ENCODE assay signal across 18 cellular contexts in genomic region chr4:38411092-38411491, GRCh38.
DNase-seq lines count a peak whose midpoint lies in the region; ATAC-seq and TF ChIP-seq lines count a peak whose summit lies in the region.
"Had no signal": no experiment of that assay in that cellular context is flagged by ENCODE, and none has a peak within 500 bp of the region (broad histone marks: within the 10 kb centered on the region; RNA-seq: fewer than 3 reads in every experiment).

No MANE protein-coding gene starts in this region.

- H3K27me3 ChIP-seq in psoas muscle (ENCODE audit: insufficient read depth in 3 of 3, low read length in 2 of 3) = no peaks in the 10 kb centered on the region
- H3K27me3 ChIP-seq: pancreas had no signal

- H3K36me3 ChIP-seq in psoas muscle (ENCODE audit: insufficient read depth in 1 of 2, low read depth in 1 of 2) = no peaks in the 10 kb centered on the region
- H3K36me3 ChIP-seq: left ventricle myocardium inferior, pancreas, thoracic aorta had no signal

- H3K27ac ChIP-seq in psoas muscle = no peak overlapping the region
- H3K27ac ChIP-seq: left ventricle myocardium inferior, pancreas, thoracic aorta had no signal

- ATAC-seq in GM19043 (IDR thresholded peaks at IDR 0.05; ENCODE audit: low read depth, unreplicated experiment) (peak; percentile 77), HG02981 (IDR thresholded peaks at IDR 0.05; ENCODE audit: unreplicated experiment) (peak; percentile 64), HG03045 (IDR thresholded peaks at IDR 0.05; ENCODE audit: unreplicated experiment) (no peak), psoas muscle (no peak)
- ATAC-seq: CD8-positive, alpha-beta T cell; pancreas had no signal

- no peaks in the 10 kb centered on the region for H3K9me3 ChIP-seq in psoas muscle
- H3K9me3 ChIP-seq: left ventricle myocardium inferior, pancreas, thoracic aorta had no signal

- intact Hi-C loops in psoas muscle (cut with DNase I) = no loop called here

- no peaks in the 10 kb centered on the region for H3K4me1 ChIP-seq in psoas muscle

- no peak overlapping the region for H3K4me3 ChIP-seq in epithelial cell of esophagus (ENCODE audit: low read length)
- H3K4me3 ChIP-seq in foreskin fibroblast (ENCODE audit: low read depth in 1 of 2, low read length in 2 of 2) = no peak overlapping the region
- H3K4me3 ChIP-seq in psoas muscle = no peak overlapping the region
- H3K4me3 ChIP-seq: left ventricle myocardium inferior, pancreas, thoracic aorta had no signal

- DNase-seq in GM13977 (ENCODE audit: low spot score) = peak; percentile 57
- DNase-seq in epithelial cell of esophagus (ENCODE audit: low read depth) = peak; percentile 22
- DNase-seq in foreskin fibroblast = no peak
- DNase-seq in UCSD-AML1 (lab: John Stamatoyannopoulos, UW; ENCODE audit: unreplicated experiment) = no peak
- DNase-seq in psoas muscle = no peak
- DNase-seq: activated CD4-positive, alpha-beta memory T cell treated with anti-CD3 and anti-CD28 coated beads for 36 hours; CD8-positive, alpha-beta T cell; effector CD4-positive, alpha-beta T cell; IMR-90; left ventricle myocardium inferior; NCI-H1436 treated with DMSO at 0.1 percent for 48 hours; NK-92 treated with Interleukin-12 subunit alpha and Interleukin-12 subunit beta, amount 100 ng/mL, for 24 hours; pancreas; SW 1271 had no signal

- no peak for TF ChIP-seq CTCF in GM13977 (IDR thresholded peaks at IDR 0.05; ENCODE audit: extremely low read depth, insufficient read depth, missing control alignments)
- TF ChIP-seq CTCF in epithelial cell of esophagus (IDR thresholded peaks at IDR 0.05; ENCODE audit: insufficient read depth, low read depth, low read length, missing control alignments) = no peak
- no peak for TF ChIP-seq CTCF in foreskin fibroblast (IDR thresholded peaks at IDR 0.05; ENCODE audit: low read depth, low read length)
- no peak for TF ChIP-seq CTCF in psoas muscle (IDR thresholded peaks at IDR 0.05)

- in situ Hi-C loops in GM13977 (cut with MboI; ENCODE audit: low pct_unique_long_range_greater_than_20kb, low sequenced_read_pairs, unreplicated experiment) = no loop called here

- WGBS in psoas muscle, 3 donors = 72 to 84% (median 74%) methylated on average over 4 of the region's 4 CpGs

Comparison
In these comparisons a context has a peak if more than half of its experiments do, and no peak if none do; other contexts are left out.
1. DNase-seq: peak in GM13977 (single experiment) and epithelial cell of esophagus (single experiment); none in foreskin fibroblast (0 of 2), UCSD-AML1 (single experiment) and psoas muscle (0 of 2).
2. ATAC-seq: peak in GM19043 (single experiment) and HG02981 (single experiment); none in HG03045 (single experiment) and psoas muscle (0 of 4).